Comparison of ENCODE assay signal across 19 cellular contexts in the genomic region with DNA sequence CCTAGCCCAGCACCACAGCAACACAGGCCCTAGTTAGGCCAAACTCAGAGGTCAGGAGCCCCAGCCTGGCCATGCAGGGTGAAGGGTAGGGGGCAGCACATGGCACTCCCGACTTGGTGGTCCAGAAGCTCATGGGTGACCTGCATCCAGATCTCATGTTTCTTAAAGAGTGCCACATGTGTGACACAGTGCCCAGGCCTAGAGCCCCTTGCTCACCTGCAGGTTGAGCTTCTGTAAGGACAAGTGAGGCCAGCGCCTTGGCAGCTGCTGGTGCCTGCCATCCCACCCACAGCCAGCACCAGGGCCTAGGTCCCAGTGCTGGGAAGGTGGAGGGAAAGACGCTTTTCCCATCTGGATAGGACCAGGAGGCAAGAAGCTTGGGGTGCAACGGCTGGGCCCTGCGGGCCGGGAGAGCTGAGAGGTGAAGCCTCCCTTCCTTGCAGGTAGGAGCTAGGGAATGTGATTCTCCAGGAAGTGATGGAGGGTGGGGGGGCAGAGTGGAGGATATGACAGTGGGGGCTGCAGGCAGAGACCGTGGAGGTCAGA. TPM values are rescaled to one million over a fixed set of nuclear protein-coding genes. Genes with fewer than 3 reads are reported as not detected.
A peak's percentile ranks its signal among the peaks of the same experiment; 100 is the strongest.
DNase-seq lines count a peak whose midpoint lies in the region; ATAC-seq, FAIRE-seq and TF ChIP-seq lines count a peak whose summit lies in the region.
"Had no signal": no experiment of that assay in that cellular context is flagged by ENCODE, and none has a peak within 500 bp of the region (broad histone marks: within the 10 kb centered on the region; RNA-seq: fewer than 3 reads in every experiment).

No MANE protein-coding gene starts in this region.

- H3K36me3 Mint-ChIP-seq in activated naive CD8-positive, alpha-beta T cell treated with anti-CD3 and anti-CD28 coated beads, Interleukin-2, amount 10 ng/mL, durations not matched to agents 7 days and 5 days: no peaks in the 10 kb centered on the region
- no peaks in the 10 kb centered on the region for H3K36me3 Mint-ChIP-seq in activated naive CD8-positive, alpha-beta T cell treated with anti-CD3 and anti-CD28 coated beads, Interleukin-2, amount 50 U/mL, for 24 hours (ENCODE audit: low read depth)
- peaks cover 5% of the 10 kb centered on the region for H3K36me3 Mint-ChIP-seq in endothelial cell (ENCODE audit: low read depth, unreplicated experiment)
- H3K36me3 Mint-ChIP-seq: activated naive CD8-positive, alpha-beta T cell had no signal

- H3K27ac Mint-ChIP-seq in activated naive CD8-positive, alpha-beta T cell treated with anti-CD3 and anti-CD28 coated beads, Interleukin-2, amount 10 ng/mL, durations not matched to agents 7 days and 5 days: no peak overlapping the region
- H3K27ac Mint-ChIP-seq in activated naive CD8-positive, alpha-beta T cell treated with anti-CD3 and anti-CD28 coated beads, Interleukin-2, amount 50 U/mL, for 24 hours: no peak overlapping the region
- H3K27ac Mint-ChIP-seq in endothelial cell (ENCODE audit: unreplicated experiment): no peak overlapping the region
- H3K27ac Mint-ChIP-seq: activated naive CD8-positive, alpha-beta T cell had no signal

- peaks cover 10% of the 10 kb centered on the region for H3K4me1 ChIP-seq in vagina

- no peaks in the 10 kb centered on the region for H3K27me3 ChIP-seq in vagina

- no peak for ATAC-seq in activated naive CD8-positive, alpha-beta T cell treated with anti-CD3 and anti-CD28 coated beads, Interleukin-2, amount 10 ng/mL, durations not matched to agents 7 days and 5 days (ENCODE audit: low read depth)
- ATAC-seq in activated naive CD8-positive, alpha-beta T cell treated with anti-CD3 and anti-CD28 coated beads, Interleukin-2, amount 50 U/mL, for 24 hours: no peak
- ATAC-seq in sciatic nerve: peak; percentile 4
- ATAC-seq in HG03469 (IDR thresholded peaks at IDR 0.05; ENCODE audit: unreplicated experiment): no peak

- H3K27me3 Mint-ChIP-seq in activated naive CD8-positive, alpha-beta T cell treated with anti-CD3 and anti-CD28 coated beads, Interleukin-2, amount 10 ng/mL, durations not matched to agents 7 days and 5 days: peaks cover 25% of the 10 kb centered on the region
- peaks cover 16% of the 10 kb centered on the region for H3K27me3 Mint-ChIP-seq in activated naive CD8-positive, alpha-beta T cell treated with anti-CD3 and anti-CD28 coated beads, Interleukin-2, amount 50 U/mL, for 24 hours
- H3K27me3 Mint-ChIP-seq in endothelial cell (ENCODE audit: unreplicated experiment): peaks cover 20% of the 10 kb centered on the region

- no peak for TF ChIP-seq CTCF in endothelial cell (IDR thresholded peaks at IDR 0.05; ENCODE audit: unreplicated experiment)
- no peak for TF ChIP-seq CTCF in vagina (IDR thresholded peaks at IDR 0.05)

- POLR2A ChIA-PET in activated naive CD8-positive, alpha-beta T cell treated with anti-CD3 and anti-CD28 coated beads, Interleukin-2, amount 10 ng/mL, durations not matched to agents 7 days and 5 days (lab: Charles Lee): interaction anchor here (1.2 to 1.6 kb wide), 3 partner anchors 8 to 79 kb away, joined by 4 to 10 read pairs (median 6); a partner anchor contains a TSS

- peak overlapping the region; percentile 70 for H3K27ac ChIP-seq in vagina

- TF ChIP-seq POLR2A in vagina (IDR thresholded peaks at IDR 0.05): no peak

- H3K9me3 ChIP-seq in vagina: no peaks in the 10 kb centered on the region

- DNase-seq in activated naive CD8-positive, alpha-beta T cell treated with anti-CD3 and anti-CD28 coated beads, Interleukin-2, amount 10 ng/mL, durations not matched to agents 7 days and 5 days: peak; percentile 33
- DNase-seq in activated naive CD8-positive, alpha-beta T cell treated with anti-CD3 and anti-CD28 coated beads, Interleukin-2, amount 50 U/mL, for 24 hours: no peak
- DNase-seq in endothelial cell (ENCODE audit: low spot score): no peak
- DNase-seq in sciatic nerve (ENCODE audit: low spot score): no peak
- DNase-seq in vagina (ENCODE audit: extremely low spot score in 2 of 2): no peak
- DNase-seq in central memory CD4-positive, alpha-beta T cell: no peak
- no peak for DNase-seq in urothelium cell line (ENCODE audit: low spot score)

- H3K4me3 ChIP-seq in vagina: no peak overlapping the region
- H3K4me3 ChIP-seq: smooth muscle cell had no signal

- H3K9me3 Mint-ChIP-seq in activated naive CD8-positive, alpha-beta T cell treated with anti-CD3 and anti-CD28 coated beads, Interleukin-2, amount 10 ng/mL, durations not matched to agents 7 days and 5 days: no peaks in the 10 kb centered on the region
- no peaks in the 10 kb centered on the region for H3K9me3 Mint-ChIP-seq in activated naive CD8-positive, alpha-beta T cell treated with anti-CD3 and anti-CD28 coated beads, Interleukin-2, amount 50 U/mL, for 24 hours
- H3K9me3 Mint-ChIP-seq in endothelial cell (ENCODE audit: unreplicated experiment): no peaks in the 10 kb centered on the region
- H3K9me3 Mint-ChIP-seq: activated T-helper 2 cell treated with anti-CD3 and anti-CD28 coated beads, Interferon-gamma antibody, Interleukin-2, Interleukin-4, amounts not matched to agents 10 μg/mL and 5 μg/mL and 100 μg/mL, durations not matched to agents 14 hours and 24 hours and 36 hours; central memory CD8-positive, alpha-beta T cell; nephron; stimulated activated naive CD8-positive, alpha-beta T cell treated with anti-CD3 and anti-CD28 coated beads, Interleukin-15, Interleukin-2, amounts not matched to agents 100 ng/mL and 50 ng/mL, for 24 hours; T-helper 2 cell treated with Interferon-gamma antibody and Interleukin-4, amounts not matched to agents 5 μg/mL and 100 μg/mL, for 36 hours; type B pancreatic cell had no signal

- H3K4me3 Mint-ChIP-seq in activated naive CD8-positive, alpha-beta T cell treated with anti-CD3 and anti-CD28 coated beads, Interleukin-2, amount 10 ng/mL, durations not matched to agents 7 days and 5 days: no peak overlapping the region
- no peak overlapping the region for H3K4me3 Mint-ChIP-seq in activated naive CD8-positive, alpha-beta T cell treated with anti-CD3 and anti-CD28 coated beads, Interleukin-2, amount 50 U/mL, for 24 hours
- peak overlapping the region; percentile 37 for H3K4me3 Mint-ChIP-seq in endothelial cell (ENCODE audit: unreplicated experiment)
- H3K4me3 Mint-ChIP-seq: central memory CD8-positive, alpha-beta T cell; stimulated activated naive CD8-positive, alpha-beta T cell treated with anti-CD3 and anti-CD28 coated beads, Interleukin-15, Interleukin-2, amounts not matched to agents 100 ng/mL and 50 ng/mL, for 24 hours had no signal

- H3K4me1 Mint-ChIP-seq in activated naive CD8-positive, alpha-beta T cell treated with anti-CD3 and anti-CD28 coated beads, Interleukin-2, amount 10 ng/mL, durations not matched to agents 7 days and 5 days: peaks cover 10% of the 10 kb centered on the region
- H3K4me1 Mint-ChIP-seq in activated naive CD8-positive, alpha-beta T cell treated with anti-CD3 and anti-CD28 coated beads, Interleukin-2, amount 50 U/mL, for 24 hours: peaks cover 7% of the 10 kb centered on the region
- peaks cover 3% of the 10 kb centered on the region for H3K4me1 Mint-ChIP-seq in endothelial cell (ENCODE audit: unreplicated experiment)

- intact Hi-C loops in sciatic nerve (cut with DNase I): no loop called here
- intact Hi-C loops in vagina (cut with DNase I): loop anchor here (5.0 kb wide), 1 partner anchor 77 kb away; no protein-coding TSS in a partner anchor

- FAIRE-seq in urothelium cell line (lab: Jason Lieb, UNC): no peak

- H3K36me3 ChIP-seq in vagina: peaks cover 0 to 15% of the 10 kb centered on the region in 2 donors

RNA-seq across cellular contexts. Expression of a gene that starts 6.5 kb away (rescaled TPM):
- under 1 TPM in 1 of 2 experiments, not detected in 1; 0.23 TPM for total RNA-seq in activated naive CD8-positive, alpha-beta T cell treated with anti-CD3 and anti-CD28 coated beads, Interleukin-2, amount 10 ng/mL, durations not matched to agents 7 days and 5 days
- total RNA-seq in endothelial cell (ENCODE audit: unreplicated experiment) (0.85 TPM), sciatic nerve (37.7 TPM), vagina (16.2 TPM)

RNA-seq across cellular contexts. Expression of a gene that starts 51.2 kb away (rescaled TPM):
- not detected for total RNA-seq in activated naive CD8-positive, alpha-beta T cell treated with anti-CD3 and anti-CD28 coated beads, Interleukin-2, amount 10 ng/mL, durations not matched to agents 7 days and 5 days
- not detected for total RNA-seq in endothelial cell (ENCODE audit: unreplicated experiment)
- total RNA-seq in sciatic nerve: 41.6 TPM
- total RNA-seq in vagina: 107 TPM
- total RNA-seq: A172; activated CD8-positive, alpha-beta T cell treated with anti-CD3 and anti-CD28 coated beads, Interleukin-2, amount 10 ng/mL, durations not matched to agents 7 days and 5 days; activated T-helper 2 cell treated with anti-CD3 and anti-CD28 coated beads, Interferon-gamma antibody, Interleukin-2, Interleukin-4, amounts not matched to agents 10 μg/mL and 5 μg/mL and 100 μg/mL, durations not matched to agents 14 hours and 24 hours and 36 hours; dermis microvascular lymphatic vessel endothelial cell had no signal

Comparison
In these comparisons a context has a peak if more than half of its experiments do, and no peak if none do; other contexts are left out.
1. RNA of a gene that starts 51.2 kb away (total RNA-seq): 107 TPM in vagina (single experiment) and 41.6 TPM in sciatic nerve (single experiment); not detected in activated naive CD8-positive, alpha-beta T cell treated with anti-CD3 and anti-CD28 coated beads, Interleukin-2, amount 10 ng/mL, durations not matched to agents 7 days and 5 days and not detected in endothelial cell (single experiment); every median in the first group is over 10 times any median in the second.